In genomic region chr3:184693011-184693975, GRCh38 we compare ENCODE assay signal across 1 cellular context.
TF ChIP-seq lines count a peak whose summit lies in the region.

No MANE protein-coding gene starts in this region.

TF ChIP-seq in H1, 55 proteins besides CTCF, POLR2A, EP300 and RAD21:
- TF ChIP-seq CHD7 (IDR thresholded peaks at IDR 0.05; ENCODE audit: insufficient replicate concordance, low read length), result no peak
- TF ChIP-seq CEBPB (IDR thresholded peaks at IDR 0.05; ENCODE audit: low read depth, low read length), result no peak
- no peak for TF ChIP-seq ZNF274 (IDR thresholded peaks at IDR 0.05; ENCODE audit: borderline replicate concordance, extremely low read depth, low read length)
- TF ChIP-seq ASH2L (IDR thresholded peaks at IDR 0.05; ENCODE audit: low read length), result no peak
- TF ChIP-seq SP4 (IDR thresholded peaks at IDR 0.05; ENCODE audit: low read length), result no peak
- no peak for TF ChIP-seq GABPA (IDR thresholded peaks at IDR 0.05; ENCODE audit: borderline replicate concordance, insufficient read depth, low read length)
- TF ChIP-seq SIRT6 (IDR thresholded peaks at IDR 0.05; ENCODE audit: low read length), result no peak
- TF ChIP-seq TEAD4 (IDR thresholded peaks at IDR 0.05; ENCODE audit: low read depth, low read length), result no peak
- TF ChIP-seq SP2 (IDR thresholded peaks at IDR 0.05; ENCODE audit: low read length), result no peak
- no peak for TF ChIP-seq EGR1 (IDR thresholded peaks at IDR 0.05; ENCODE audit: borderline replicate concordance, low read depth, low read length)
- TF ChIP-seq YY1 (IDR thresholded peaks at IDR 0.05; ENCODE audit: low read depth, low read length), result no peak
- TF ChIP-seq BCL11A (IDR thresholded peaks at IDR 0.05; ENCODE audit: low read depth in 2 of 2, low read length in 2 of 2), result no peak
- TF ChIP-seq RXRA (IDR thresholded peaks at IDR 0.05; ENCODE audit: insufficient read depth, low read depth, low read length), result no peak
